ENCODE assay signal across 14 cellular contexts in genomic region chr16:77434365-77435239, GRCh38. TPM values are rescaled to one million over a fixed set of nuclear protein-coding genes. Genes with fewer than 3 reads are reported as not detected.
DNase-seq lines count a peak whose midpoint lies in the region; ATAC-seq, FAIRE-seq and TF ChIP-seq lines count a peak whose summit lies in the region.
"Had no signal": no experiment of that assay in that cellular context is flagged by ENCODE, and none has a peak within 500 bp of the region (broad histone marks: within the 10 kb centered on the region; RNA-seq: fewer than 3 reads in every experiment).

A gene with protein sequence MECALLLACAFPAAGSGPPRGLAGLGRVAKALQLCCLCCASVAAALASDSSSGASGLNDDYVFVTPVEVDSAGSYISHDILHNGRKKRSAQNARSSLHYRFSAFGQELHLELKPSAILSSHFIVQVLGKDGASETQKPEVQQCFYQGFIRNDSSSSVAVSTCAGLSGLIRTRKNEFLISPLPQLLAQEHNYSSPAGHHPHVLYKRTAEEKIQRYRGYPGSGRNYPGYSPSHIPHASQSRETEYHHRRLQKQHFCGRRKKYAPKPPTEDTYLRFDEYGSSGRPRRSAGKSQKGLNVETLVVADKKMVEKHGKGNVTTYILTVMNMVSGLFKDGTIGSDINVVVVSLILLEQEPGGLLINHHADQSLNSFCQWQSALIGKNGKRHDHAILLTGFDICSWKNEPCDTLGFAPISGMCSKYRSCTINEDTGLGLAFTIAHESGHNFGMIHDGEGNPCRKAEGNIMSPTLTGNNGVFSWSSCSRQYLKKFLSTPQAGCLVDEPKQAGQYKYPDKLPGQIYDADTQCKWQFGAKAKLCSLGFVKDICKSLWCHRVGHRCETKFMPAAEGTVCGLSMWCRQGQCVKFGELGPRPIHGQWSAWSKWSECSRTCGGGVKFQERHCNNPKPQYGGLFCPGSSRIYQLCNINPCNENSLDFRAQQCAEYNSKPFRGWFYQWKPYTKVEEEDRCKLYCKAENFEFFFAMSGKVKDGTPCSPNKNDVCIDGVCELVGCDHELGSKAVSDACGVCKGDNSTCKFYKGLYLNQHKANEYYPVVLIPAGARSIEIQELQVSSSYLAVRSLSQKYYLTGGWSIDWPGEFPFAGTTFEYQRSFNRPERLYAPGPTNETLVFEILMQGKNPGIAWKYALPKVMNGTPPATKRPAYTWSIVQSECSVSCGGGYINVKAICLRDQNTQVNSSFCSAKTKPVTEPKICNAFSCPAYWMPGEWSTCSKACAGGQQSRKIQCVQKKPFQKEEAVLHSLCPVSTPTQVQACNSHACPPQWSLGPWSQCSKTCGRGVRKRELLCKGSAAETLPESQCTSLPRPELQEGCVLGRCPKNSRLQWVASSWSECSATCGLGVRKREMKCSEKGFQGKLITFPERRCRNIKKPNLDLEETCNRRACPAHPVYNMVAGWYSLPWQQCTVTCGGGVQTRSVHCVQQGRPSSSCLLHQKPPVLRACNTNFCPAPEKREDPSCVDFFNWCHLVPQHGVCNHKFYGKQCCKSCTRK (N-terminal part only) (minus strand): TSS chr16:77435034. CDS start chr16:77434695, 339 bp downstream.

- H4K20me1 ChIP-seq in GM23338 (replicated peaks; ENCODE audit: insufficient read depth) = no peaks in the 10 kb centered on the region
- H4K20me1 ChIP-seq in K562 (replicated peaks; ENCODE audit: control insufficient read depth, insufficient read depth, low read length) = no peaks in the 10 kb centered on the region

- in situ Hi-C loops in K562 (cut with MboI) = no loop called here

- H3K4me1 Mint-ChIP-seq in GM23338 = peaks cover 18% of the 10 kb centered on the region

- H3K36me3 ChIP-seq in GM23338 (ENCODE audit: insufficient read depth) = no peaks in the 10 kb centered on the region
- no peaks in the 10 kb centered on the region for H3K36me3 ChIP-seq in K562 (ENCODE audit: control insufficient read depth, insufficient read depth, low read length)
- no peaks in the 10 kb centered on the region for H3K36me3 ChIP-seq in colonic mucosa
- H3K36me3 ChIP-seq: ascending aorta had no signal

- peaks cover 57% of the 10 kb centered on the region for H3K27me3 ChIP-seq in GM23338 (ENCODE audit: insufficient read depth)
- H3K27me3 ChIP-seq in K562 (ENCODE audit: control insufficient read depth in 2 of 2, insufficient read depth in 2 of 2, low read length in 2 of 2) = peaks cover 2 to 19% of the 10 kb centered on the region in 2 experiments; a peak in 1 of 5 replicates
- peaks cover 23% of the 10 kb centered on the region for H3K27me3 ChIP-seq in colonic mucosa
- H3K27me3 ChIP-seq: ascending aorta had no signal

- H3K9ac ChIP-seq in K562 (ENCODE audit: insufficient read depth in 1 of 2, low read depth in 2 of 2, low read length in 2 of 2) (no peak within 1 kb of the TSS), colonic mucosa (ENCODE audit: low read depth in 2 of 2, low read length in 2 of 2) (no peak within 1 kb of the TSS)

- H3K9me3 ChIP-seq in K562 (replicated peaks; ENCODE audit: control insufficient read depth, insufficient read depth, low read depth, low read length) = no peaks in the 10 kb centered on the region
- H3K9me3 ChIP-seq in colonic mucosa = no peaks in the 10 kb centered on the region
- H3K9me3 ChIP-seq: ascending aorta had no signal

- H3K4me3 ChIP-seq in GM23338 = peak within 1 kb of the TSS; percentile 76
- H3K4me3 ChIP-seq in K562 = no peak within 1 kb of the TSS
- H3K4me3 ChIP-seq in colonic mucosa = no peak within 1 kb of the TSS
- H3K4me3 ChIP-seq: ascending aorta, lung had no signal

- H3K4me3 Mint-ChIP-seq in GM23338 = peak within 1 kb of the TSS; percentile 73

- H3K27ac ChIP-seq in GM23338 (ENCODE audit: low read depth) = no peak within 1 kb of the TSS
- H3K27ac ChIP-seq in K562 (ENCODE audit: extremely low read depth, low read depth, low read length) = no peak within 1 kb of the TSS
- H3K27ac ChIP-seq in colonic mucosa = no peak within 1 kb of the TSS
- H3K27ac ChIP-seq: ascending aorta, C4-2B had no signal

- TF ChIP-seq RAD21 in K562 (CRISPR knock-in tag; conservative IDR thresholded peaks at IDR 0.05 in 1 of 2, IDR thresholded peaks at IDR 0.05 in 1 of 2) = no peak

- H2AFZ ChIP-seq in GM23338 = peak within 1 kb of the TSS; percentile 96
- H2AFZ ChIP-seq in K562 (ENCODE audit: low read depth, low read length) = no peak within 1 kb of the TSS

- H3K79me2 ChIP-seq in GM23338 (replicated peaks; ENCODE audit: insufficient read depth) = no peaks in the 10 kb centered on the region
- H3K79me2 ChIP-seq in K562 (ENCODE audit: control insufficient read depth, insufficient read depth, low read length) = no peaks in the 10 kb centered on the region

- WGBS in K562 (ENCODE audit: insufficient coverage, low coverage, missing lambda C conversion rate) = 16% methylated on average over 23 of the region's 102 CpGs

- intact Hi-C loops in K562 (cut with micrococcal nuclease) = no loop called here
- intact Hi-C loops in colonic mucosa (cut with DNase I) = no loop called here

- no peaks in the 10 kb centered on the region for H3K36me3 Mint-ChIP-seq in GM23338 (ENCODE audit: low read depth)

- CTCF ChIA-PET in K562 (lab: Yijun Ruan, JAX; ENCODE audit: low intra/inter-chr PET ratio) = no interaction called here

- DNase-seq in COR-L47 (lab: John Stamatoyannopoulos, UW) (peak; percentile 79), GM23338 (ENCODE audit: low spot score) (peak; percentile 72), K562 (ENCODE audit: extremely low read depth in 1 of 4, low spot score in 3 of 4) (no peak), lung microvascular endothelial cell (ENCODE audit: low read depth in 2 of 2) (peak; percentile 33 to 70), colonic mucosa (no peak), NCI-H1694 treated with DMSO at 0.1 percent for 48 hours (lab: John Stamatoyannopoulos, UW) (no peak)
- DNase-seq: small intestine had no signal

- no peak within 1 kb of the TSS for H3K27ac Mint-ChIP-seq in GM23338

- H3K27me3 Mint-ChIP-seq in GM23338 (ENCODE audit: insufficient read depth, low read depth, poor library complexity) = peaks cover 28% of the 10 kb centered on the region

- no peak for TF ChIP-seq EP300 in K562 (IDR thresholded peaks at IDR 0.05; ENCODE audit: low read length)

- peaks cover 26% of the 10 kb centered on the region for H3K4me1 ChIP-seq in GM23338 (ENCODE audit: insufficient read depth)
- no peaks in the 10 kb centered on the region for H3K4me1 ChIP-seq in K562 (replicated peaks in 1 of 2; ENCODE audit: control insufficient read depth in 2 of 2, insufficient read depth in 2 of 2, low read length in 2 of 2)
- H3K4me1 ChIP-seq in colonic mucosa = no peaks in the 10 kb centered on the region
- H3K4me1 ChIP-seq: ascending aorta had no signal

- ATAC-seq in GM23338 = peak; percentile 87
- ATAC-seq in K562 = no peak
- ATAC-seq in GM18867 (IDR thresholded peaks at IDR 0.05; ENCODE audit: unreplicated experiment) = no peak
- ATAC-seq in HG03439 (IDR thresholded peaks at IDR 0.05; ENCODE audit: unreplicated experiment) = no peak

- 0 out of 2 replicates have a peak, but pooled peaks cover 5% of the 10 kb centered on the region for H3F3A ChIP-seq in GM23338 (replicated peaks; ENCODE audit: low read depth)

- no peaks in the 10 kb centered on the region for H3K9me1 ChIP-seq in K562 (ENCODE audit: control insufficient read depth, insufficient read depth, low read length)

- H3K4me2 ChIP-seq in GM23338 (peak within 1 kb of the TSS; percentile 93), K562 (ENCODE audit: insufficient read depth, low read length) (no peak within 1 kb of the TSS)

- no peak for FAIRE-seq in K562 (lab: Jason Lieb, UNC)
- FAIRE-seq: small intestine had no signal

- H3K9me3 Mint-ChIP-seq in GM23338 = no peaks in the 10 kb centered on the region

- no peak for TF ChIP-seq POLR2A in K562 (conservative IDR thresholded peaks at IDR 0.05)

- no peaks in the 10 kb centered on the region for H3K9me2 ChIP-seq in GM23338 (ENCODE audit: insufficient read depth)

- POLR2A ChIA-PET in K562 (lab: Yijun Ruan, JAX) = interaction anchor here (1.2 kb wide), 1 partner anchor 14 kb away, joined by 3 read pairs; no protein-coding TSS in a partner anchor

- TF ChIP-seq CTCF in GM23338 (conservative IDR thresholded peaks at IDR 0.05; ENCODE audit: low read depth in 2 of 2) (peak in 1 of 2 experiments; percentile 41; a peak in 2 of 4 replicates), K562 (IDR thresholded peaks at IDR 0.05 in 2 of 3, conservative IDR thresholded peaks at IDR 0.05 in 1 of 3; ENCODE audit: insufficient read depth in 2 of 3, low read depth in 1 of 3, low read length in 3 of 3) (no peak), colonic mucosa (IDR thresholded peaks at IDR 0.05) (no peak)

- no TSS peak for BruUV-seq in K562 (replicated peaks; lab: Mats Ljungman, UMichigan)

TF ChIP-seq in GM23338, 12 proteins besides CTCF, POLR2A, EP300 and RAD21 (continues in another document):
- TF ChIP-seq POLR2AphosphoS5 (IDR thresholded peaks at IDR 0.05; ENCODE audit: low read depth) = no peak
- TF ChIP-seq CREB1 (CRISPR knock-in tag; IDR thresholded peaks at IDR 0.05; ENCODE audit: low read depth) = no peak

TF ChIP-seq in K562, 482 proteins besides CTCF, POLR2A, EP300 and RAD21:
- 0 out of 2 replicates have a peak, but pooled peaks have one; percentile 50 for TF ChIP-seq HDAC6 (IDR thresholded peaks at IDR 0.05; ENCODE audit: low read depth, low read length)
- no peak for TF ChIP-seq DPF2 (IDR thresholded peaks at IDR 0.05)

RNA-seq across cellular contexts. Expression of the gene that starts here (rescaled TPM):
- 0.90 TPM in 1 of 2 replicates, not detected in the other for total RNA-seq in GM23338 (2014; rRNA removed; shearing (Covaris generic))
- polyA plus RNA-seq in GM23338 (2016; fragmentation: Nextera tagmentation; extraction: Ambion mirVana) = 0.10 and 0.15 TPM in 2 replicates
- total RNA-seq in K562 (2011; cell fraction: chromatin; rRNA removed; ENCODE audit: low replicate concordance) = not detected in 2 replicates
- total RNA-seq in K562 (2011; cell fraction: nucleolus; rRNA removed) = not detected in 2 replicates
- not detected in 2 replicates for total RNA-seq in K562 (2011; cell fraction: nucleoplasm; rRNA removed)
- not detected in 2 replicates for total RNA-seq in K562 (2014; rRNA removed)
- total RNA-seq in K562 (2014; rRNA removed; fragmentation: Illumina TruSeq; extraction: Trizol) = not detected in 2 replicates
- total RNA-seq in K562 (2015; rRNA removed; fragmentation: Illumina TruSeq; extraction: Trizol) = not detected in 2 replicates
- total RNA-seq in K562 (2021) = not detected in 2 replicates
- polyA plus RNA-seq in K562 (2011; rRNA removed) = not detected in 2 replicates
- polyA plus RNA-seq in K562 (2011; cell fraction: cytosol; rRNA removed) = not detected in 2 replicates
- polyA plus RNA-seq in K562 (2011; cell fraction: nucleus; rRNA removed) = not detected in 2 replicates
- not detected in 2 replicates for polyA plus RNA-seq in K562 (2012)
- polyA plus RNA-seq in K562 (2014; fragmentation: Illumina TruSeq; extraction: Trizol) = not detected in 2 replicates
- not detected for polyA plus RNA-seq in K562 (2014; fragmentation: Nextera tagmentation; extraction: Ambion mirVana)
- not detected in 2 replicates for polyA plus RNA-seq in K562 (2014; rRNA removed)
- polyA minus RNA-seq in K562 (2011; rRNA and poly(A)+ RNA removed) = not detected in 2 replicates
- polyA minus RNA-seq in K562 (2011; cell fraction: cytosol; rRNA and poly(A)+ RNA removed) = not detected in 2 replicates
- not detected in 2 replicates for polyA minus RNA-seq in K562 (2011; cell fraction: nucleus; rRNA and poly(A)+ RNA removed)
- total RNA-seq in lung microvascular endothelial cell = 11.5 and 13.9 TPM in 2 replicates
- total RNA-seq in colonic mucosa = under 1 TPM; 0.05 to 0.29 TPM
- total RNA-seq: activated CD8-positive, alpha-beta memory T cell treated with anti-CD3 and anti-CD28 coated beads for 36 hours; ascending aorta; SK-MEL-5 had no signal

Comparison
In these comparisons a context has a peak if more than half of its experiments do, and no peak if none do; other contexts are left out.
1. Peak in DNase-seq, ATAC-seq, H3K4me3 ChIP-seq and H3K4me2 ChIP-seq in GM23338; RNA of the gene not detected or under 1 TPM.
2. DNase-seq: peak in COR-L47 (single experiment) and lung microvascular endothelial cell (2 of 2); none in K562 (0 of 4), colonic mucosa (single experiment) and NCI-H1694 treated with DMSO at 0.1 percent for 48 hours (single experiment).